In the genomic region with DNA sequence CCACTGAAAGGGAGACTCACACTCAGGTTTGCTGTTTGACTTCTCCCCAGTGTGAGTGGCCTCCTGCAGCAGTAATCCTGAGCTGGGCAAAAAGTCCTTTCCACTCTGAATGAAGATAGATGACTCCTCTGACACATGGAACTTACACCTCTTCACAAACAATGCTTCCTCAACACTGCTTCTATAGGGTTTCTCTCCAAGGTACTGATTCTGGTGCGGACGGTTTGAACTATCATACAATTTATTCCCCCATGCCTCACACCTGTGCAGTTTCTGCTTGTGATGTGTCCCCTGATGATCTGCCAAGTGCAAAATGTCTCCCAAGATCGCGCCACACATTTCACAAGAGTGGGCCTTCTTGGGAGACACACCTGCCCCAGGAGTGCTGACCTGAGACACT, we compare ENCODE assay signal across 1 cellular context.
A peak's percentile ranks its signal among the peaks of the same experiment; 100 is the strongest.
TF ChIP-seq lines count a peak whose summit lies in the region.

No MANE protein-coding gene starts in this region.

TF ChIP-seq in HEK293, 187 proteins besides CTCF, POLR2A, EP300 and RAD21:
- TF ChIP-seq, protein P1, sequence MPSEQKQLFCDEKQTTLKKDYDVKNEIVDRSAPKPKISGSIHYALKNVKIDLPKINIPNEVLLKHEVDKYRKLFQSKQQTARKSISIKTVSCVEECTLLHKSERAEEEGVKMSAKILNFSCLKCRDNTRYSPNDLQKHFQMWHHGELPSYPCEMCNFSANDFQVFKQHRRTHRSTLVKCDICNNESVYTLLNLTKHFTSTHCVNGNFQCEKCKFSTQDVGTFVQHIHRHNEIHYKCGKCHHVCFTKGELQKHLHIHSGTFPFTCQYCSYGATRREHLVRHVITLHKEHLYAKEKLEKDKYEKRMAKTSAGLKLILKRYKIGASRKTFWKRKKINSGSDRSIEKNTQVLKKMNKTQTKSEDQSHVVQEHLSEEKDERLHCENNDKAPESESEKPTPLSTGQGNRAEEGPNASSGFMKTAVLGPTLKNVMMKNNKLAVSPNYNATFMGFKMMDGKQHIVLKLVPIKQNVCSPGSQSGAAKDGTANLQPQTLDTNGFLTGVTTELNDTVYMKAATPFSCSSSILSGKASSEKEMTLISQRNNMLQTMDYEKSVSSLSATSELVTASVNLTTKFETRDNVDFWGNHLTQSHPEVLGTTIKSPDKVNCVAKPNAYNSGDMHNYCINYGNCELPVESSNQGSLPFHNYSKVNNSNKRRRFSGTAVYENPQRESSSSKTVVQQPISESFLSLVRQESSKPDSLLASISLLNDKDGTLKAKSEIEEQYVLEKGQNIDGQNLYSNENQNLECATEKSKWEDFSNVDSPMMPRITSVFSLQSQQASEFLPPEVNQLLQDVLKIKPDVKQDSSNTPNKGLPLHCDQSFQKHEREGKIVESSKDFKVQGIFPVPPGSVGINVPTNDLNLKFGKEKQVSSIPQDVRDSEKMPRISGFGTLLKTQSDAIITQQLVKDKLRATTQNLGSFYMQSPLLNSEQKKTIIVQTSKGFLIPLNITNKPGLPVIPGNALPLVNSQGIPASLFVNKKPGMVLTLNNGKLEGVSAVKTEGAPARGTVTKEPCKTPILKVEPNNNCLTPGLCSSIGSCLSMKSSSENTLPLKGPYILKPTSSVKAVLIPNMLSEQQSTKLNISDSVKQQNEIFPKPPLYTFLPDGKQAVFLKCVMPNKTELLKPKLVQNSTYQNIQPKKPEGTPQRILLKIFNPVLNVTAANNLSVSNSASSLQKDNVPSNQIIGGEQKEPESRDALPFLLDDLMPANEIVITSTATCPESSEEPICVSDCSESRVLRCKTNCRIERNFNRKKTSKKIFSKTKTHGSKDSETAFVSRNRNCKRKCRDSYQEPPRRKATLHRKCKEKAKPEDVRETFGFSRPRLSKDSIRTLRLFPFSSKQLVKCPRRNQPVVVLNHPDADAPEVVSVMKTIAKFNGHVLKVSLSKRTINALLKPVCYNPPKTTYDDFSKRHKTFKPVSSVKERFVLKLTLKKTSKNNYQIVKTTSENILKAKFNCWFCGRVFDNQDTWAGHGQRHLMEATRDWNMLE (tag by site-specific recombination; conservative IDR thresholded peaks at IDR 0.05; ENCODE audit: low read depth), result no peak
- TF ChIP-seq, protein P2, sequence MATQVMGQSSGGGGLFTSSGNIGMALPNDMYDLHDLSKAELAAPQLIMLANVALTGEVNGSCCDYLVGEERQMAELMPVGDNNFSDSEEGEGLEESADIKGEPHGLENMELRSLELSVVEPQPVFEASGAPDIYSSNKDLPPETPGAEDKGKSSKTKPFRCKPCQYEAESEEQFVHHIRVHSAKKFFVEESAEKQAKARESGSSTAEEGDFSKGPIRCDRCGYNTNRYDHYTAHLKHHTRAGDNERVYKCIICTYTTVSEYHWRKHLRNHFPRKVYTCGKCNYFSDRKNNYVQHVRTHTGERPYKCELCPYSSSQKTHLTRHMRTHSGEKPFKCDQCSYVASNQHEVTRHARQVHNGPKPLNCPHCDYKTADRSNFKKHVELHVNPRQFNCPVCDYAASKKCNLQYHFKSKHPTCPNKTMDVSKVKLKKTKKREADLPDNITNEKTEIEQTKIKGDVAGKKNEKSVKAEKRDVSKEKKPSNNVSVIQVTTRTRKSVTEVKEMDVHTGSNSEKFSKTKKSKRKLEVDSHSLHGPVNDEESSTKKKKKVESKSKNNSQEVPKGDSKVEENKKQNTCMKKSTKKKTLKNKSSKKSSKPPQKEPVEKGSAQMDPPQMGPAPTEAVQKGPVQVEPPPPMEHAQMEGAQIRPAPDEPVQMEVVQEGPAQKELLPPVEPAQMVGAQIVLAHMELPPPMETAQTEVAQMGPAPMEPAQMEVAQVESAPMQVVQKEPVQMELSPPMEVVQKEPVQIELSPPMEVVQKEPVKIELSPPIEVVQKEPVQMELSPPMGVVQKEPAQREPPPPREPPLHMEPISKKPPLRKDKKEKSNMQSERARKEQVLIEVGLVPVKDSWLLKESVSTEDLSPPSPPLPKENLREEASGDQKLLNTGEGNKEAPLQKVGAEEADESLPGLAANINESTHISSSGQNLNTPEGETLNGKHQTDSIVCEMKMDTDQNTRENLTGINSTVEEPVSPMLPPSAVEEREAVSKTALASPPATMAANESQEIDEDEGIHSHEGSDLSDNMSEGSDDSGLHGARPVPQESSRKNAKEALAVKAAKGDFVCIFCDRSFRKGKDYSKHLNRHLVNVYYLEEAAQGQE (tag by site-specific recombination; IDR thresholded peaks at IDR 0.05), result peak; percentile 59
